19 cellular contexts compared by ENCODE assay signal in genomic region chr1:176118985-176119384, GRCh38.
DNase-seq lines count a peak whose midpoint lies in the region; ATAC-seq and TF ChIP-seq lines count a peak whose summit lies in the region.
"Had no signal": no experiment of that assay in that cellular context is flagged by ENCODE, and none has a peak within 500 bp of the region (broad histone marks: within the 10 kb centered on the region; RNA-seq: fewer than 3 reads in every experiment).

No MANE protein-coding gene starts in this region.

- peaks cover 17% of the 10 kb centered on the region for H3K79me2 ChIP-seq in SK-N-SH (ENCODE audit: insufficient read depth)
- H3K79me2 ChIP-seq in PC-3 (ENCODE audit: low read length): no peaks in the 10 kb centered on the region

- no peak overlapping the region for H3K4me3 Mint-ChIP-seq in CD8-positive, alpha-beta memory T cell
- H3K4me3 Mint-ChIP-seq: GM23338 had no signal

- peaks cover 13 to 50% (median 41%) of the 10 kb centered on the region in 3 donors for H3K36me3 Mint-ChIP-seq in CD8-positive, alpha-beta memory T cell

- DNase-seq in SK-N-SH (no peak), PC-3 (peak; percentile 42), fibroblast of peridontal ligament (ENCODE audit: extremely low read depth) (peak; percentile 55), ecto neural progenitor cell (ENCODE audit: low spot score) (no peak), inferior parietal cortex (ENCODE audit: extremely low spot score) (no peak)
- no peak for DNase-seq in activated naive CD4-positive, alpha-beta T cell treated with Interleukin-2 at 50 U/mL for 16 hours
- no peak for DNase-seq in CD8-positive, alpha-beta memory T cell
- DNase-seq: C1 segment of cervical spinal cord, DMS79, NCI-H1105, NCI-H2107, NCI-H2227 treated with DMSO at 0.1 percent for 48 hours, NCI-H510A treated with DMSO at 0.1 percent for 48 hours, NCI-H774, Right ventricle myocardium superior had no signal

- H3K9me2 ChIP-seq in SK-N-SH (no peaks in the 10 kb centered on the region), PC-3 (replicated peaks; ENCODE audit: low read length) (no peaks in the 10 kb centered on the region)

- H2AFZ ChIP-seq in SK-N-SH (ENCODE audit: low read depth) (no peak overlapping the region), PC-3 (ENCODE audit: low read length) (no peak overlapping the region)
- H2AFZ ChIP-seq: GM23338 had no signal

- CTCF ChIA-PET in SK-N-SH (lab: Yijun Ruan, JAX): no interaction called here
- CTCF ChIA-PET in PC-3 (lab: Charles Lee): interaction anchor here (0.6 kb wide), 1 partner anchor 124 kb away, joined by 5 read pairs; no protein-coding TSS in a partner anchor
- CTCF ChIA-PET in CD8-positive, alpha-beta memory T cell (lab: Charles Lee): no interaction called here

- H3K4me3 ChIP-seq in SK-N-SH (ENCODE audit: low read depth in 2 of 2, low read length in 1 of 2) (no peak overlapping the region), PC-3 (ENCODE audit: low read length) (no peak overlapping the region)
- no peak overlapping the region for H3K4me3 ChIP-seq in CD8-positive, alpha-beta memory T cell (ENCODE audit: low read length)
- H3K4me3 ChIP-seq: GM23338, K562 had no signal

- H3K4me1 ChIP-seq in SK-N-SH (ENCODE audit: control insufficient read depth in 1 of 2, insufficient read depth in 2 of 2, low read depth in 1 of 2, low read length in 1 of 2) (no peaks in the 10 kb centered on the region), PC-3 (ENCODE audit: insufficient read depth, low read length) (no peaks in the 10 kb centered on the region)
- no peaks in the 10 kb centered on the region for H3K4me1 ChIP-seq in CD8-positive, alpha-beta memory T cell (ENCODE audit: insufficient read depth, low read length)

- no TSS peak for BruUV-seq in PC-3 (replicated peaks; lab: Mats Ljungman, UMichigan)

- peaks cover 2 to 19% (median 15%) of the 10 kb centered on the region in 5 donors for H3K9me3 Mint-ChIP-seq in CD8-positive, alpha-beta memory T cell
- H3K9me3 Mint-ChIP-seq: GM23338 had no signal

- H4K20me1 ChIP-seq in SK-N-SH (ENCODE audit: insufficient read depth) (no peaks in the 10 kb centered on the region), PC-3 (ENCODE audit: low read length) (no peaks in the 10 kb centered on the region)

- H3K27ac Mint-ChIP-seq in CD8-positive, alpha-beta memory T cell: no peak overlapping the region
- H3K27ac Mint-ChIP-seq: GM23338 had no signal

- H3K9me3 ChIP-seq in SK-N-SH (no peaks in the 10 kb centered on the region), PC-3 (ENCODE audit: low read length) (no peaks in the 10 kb centered on the region)
- no peaks in the 10 kb centered on the region for H3K9me3 ChIP-seq in CD8-positive, alpha-beta memory T cell (ENCODE audit: low read length)

- ATAC-seq in SK-N-SH treated with all-trans-retinoic acid at 6 μM for 48 hours (peak; percentile 66), PC-3 (peak; percentile 86)

- TF ChIP-seq EP300 in SK-N-SH (IDR thresholded peaks at IDR 0.05; ENCODE audit: borderline replicate concordance in 1 of 2, low read depth in 1 of 2, low read length in 1 of 2): no peak

- POLR2A ChIA-PET in SK-N-SH (lab: Yijun Ruan, JAX) (interaction anchor here (0.6 kb wide), 1 partner anchor 211 kb away, joined by 3 read pairs; no protein-coding TSS in a partner anchor), PC-3 (lab: Charles Lee; ENCODE audit: unreplicated experiment) (no interaction called here)
- POLR2A ChIA-PET in CD8-positive, alpha-beta memory T cell (lab: Charles Lee): no interaction called here

- TF ChIP-seq CTCF in SK-N-SH (IDR thresholded peaks at IDR 0.05): no peak
- TF ChIP-seq CTCF in PC-3 (conservative IDR thresholded peaks at IDR 0.05; ENCODE audit: low read depth, low read length): no peak

- intact Hi-C loops in PC-3 (cut with micrococcal nuclease): no loop called here

- TF ChIP-seq RAD21 in SK-N-SH (IDR thresholded peaks at IDR 0.05; ENCODE audit: low read length): no peak

- H3K36me3 ChIP-seq in SK-N-SH (replicated peaks in 1 of 2; ENCODE audit: control insufficient read depth in 1 of 2, insufficient read depth in 2 of 2, low read length in 1 of 2) (peaks cover 4 to 40% of the 10 kb centered on the region in 2 experiments), PC-3 (ENCODE audit: low read depth, low read length) (no peaks in the 10 kb centered on the region)
- no peaks in the 10 kb centered on the region for H3K36me3 ChIP-seq in CD8-positive, alpha-beta memory T cell (ENCODE audit: insufficient read depth, low read length)

- H3F3A ChIP-seq in SK-N-SH (replicated peaks; ENCODE audit: insufficient read depth): peaks cover 4% of the 10 kb centered on the region
- H3F3A ChIP-seq in PC-3 (ENCODE audit: low read length, unreplicated experiment): no peaks in the 10 kb centered on the region

- H3K27me3 Mint-ChIP-seq in CD8-positive, alpha-beta memory T cell: no peaks in the 10 kb centered on the region

- no peak overlapping the region for H3K27ac ChIP-seq in SK-N-SH (ENCODE audit: low read depth in 2 of 2, low read length in 1 of 2)
- H3K27ac ChIP-seq in PC-3 (ENCODE audit: low read length): no peak overlapping the region
- H3K27ac ChIP-seq in CD8-positive, alpha-beta memory T cell (ENCODE audit: low read depth, low read length): no peak overlapping the region
- H3K27ac ChIP-seq: 22Rv1 had no signal

- H3K4me1 Mint-ChIP-seq in CD8-positive, alpha-beta memory T cell: peaks cover 1 to 17% (median 9%) of the 10 kb centered on the region in 3 donors
- H3K4me1 Mint-ChIP-seq: GM23338 had no signal

- H3K4me2 ChIP-seq in SK-N-SH (no peak overlapping the region), PC-3 (ENCODE audit: low read length) (no peak overlapping the region)
- H3K4me2 ChIP-seq: GM23338 had no signal

- H3K9ac ChIP-seq in SK-N-SH (no peak overlapping the region), PC-3 (ENCODE audit: low read length) (no peak overlapping the region)

- H3K27me3 ChIP-seq in SK-N-SH (ENCODE audit: insufficient read depth): no peaks in the 10 kb centered on the region
- no peaks in the 10 kb centered on the region for H3K27me3 ChIP-seq in PC-3 (ENCODE audit: low read length)
- H3K27me3 ChIP-seq in CD8-positive, alpha-beta memory T cell (ENCODE audit: insufficient read depth, low read length, poor library complexity, severe bottlenecking): no peaks in the 10 kb centered on the region

TF ChIP-seq in SK-N-SH treated with all-trans-retinoic acid at 6 μM for 48 hours, 23 proteins besides CTCF, POLR2A, EP300 and RAD21 (continues in another document):
- no peak for TF ChIP-seq OSR1 (CRISPR knock-in tag; IDR thresholded peaks at IDR 0.05)
- TF ChIP-seq GLIS3 (CRISPR knock-in tag; IDR thresholded peaks at IDR 0.05): no peak
- TF ChIP-seq CSRNP3 (CRISPR knock-in tag; IDR thresholded peaks at IDR 0.05): no peak
- TF ChIP-seq PPARA (CRISPR knock-in tag; IDR thresholded peaks at IDR 0.05; ENCODE audit: borderline replicate concordance): no peak

TF ChIP-seq in SK-N-SH, 30 proteins besides CTCF, POLR2A, EP300 and RAD21:
- no peak for TF ChIP-seq IRF3 (IDR thresholded peaks at IDR 0.05; ENCODE audit: low read depth, low read length)
- no peak for TF ChIP-seq NFIC (IDR thresholded peaks at IDR 0.05; ENCODE audit: borderline replicate concordance)
- no peak for TF ChIP-seq GABPA (IDR thresholded peaks at IDR 0.05; ENCODE audit: low read depth)
- TF ChIP-seq FOSL2 (IDR thresholded peaks at IDR 0.05; ENCODE audit: borderline replicate concordance, low read depth): no peak
- no peak for TF ChIP-seq RFX5 (IDR thresholded peaks at IDR 0.05; ENCODE audit: low read length)
- no peak for TF ChIP-seq RXRA (IDR thresholded peaks at IDR 0.05; ENCODE audit: borderline replicate concordance, low read depth)

Comparison
In these comparisons a context has a peak if more than half of its experiments do, and no peak if none do; other contexts are left out.
1. DNase-seq: peak in PC-3 (single experiment) and fibroblast of peridontal ligament (single experiment); none in SK-N-SH (single experiment), activated naive CD4-positive, alpha-beta T cell treated with Interleukin-2 at 50 U/mL for 16 hours (single experiment), CD8-positive, alpha-beta memory T cell (0 of 5), ecto neural progenitor cell (single experiment) and inferior parietal cortex (single experiment).